Comparison of ENCODE assay signal across 15 cellular contexts in the genomic region with DNA sequence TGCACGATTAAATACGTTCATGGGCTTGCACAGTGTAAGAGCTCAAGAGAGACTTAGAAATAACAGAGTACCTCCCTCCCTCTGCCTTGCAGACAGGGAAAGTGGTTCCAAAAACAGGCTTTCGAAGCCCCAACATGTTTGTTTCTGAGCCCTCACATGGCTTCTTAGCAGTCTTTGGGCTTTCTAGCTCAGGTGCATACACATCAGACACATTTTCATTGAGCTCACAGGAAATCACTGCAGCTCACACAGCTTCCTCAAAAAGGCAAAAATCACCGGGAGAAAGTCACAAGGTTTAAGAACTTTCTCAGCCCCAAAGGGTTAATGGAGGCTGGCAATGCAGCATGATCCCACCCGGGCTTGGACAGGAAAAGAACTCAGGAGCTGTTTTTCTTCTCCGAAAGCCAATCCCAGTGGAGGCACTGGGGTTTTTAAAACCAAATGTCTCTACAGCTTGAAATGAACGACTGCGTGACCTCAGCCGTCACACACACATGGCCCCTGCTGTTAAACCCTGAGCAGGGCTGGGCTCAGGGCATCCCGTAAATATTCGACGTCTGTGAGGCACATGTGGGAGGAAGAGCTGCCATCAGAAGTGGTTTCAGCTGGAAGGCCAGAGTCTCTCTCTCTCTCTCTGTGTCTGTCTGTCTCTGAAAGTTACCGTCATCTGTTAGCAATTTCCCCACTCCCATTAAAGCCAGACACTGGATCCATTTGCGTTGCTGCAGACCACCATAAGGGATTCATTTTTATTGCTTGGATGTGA.
DNase-seq lines count a peak whose midpoint lies in the region; ATAC-seq and TF ChIP-seq lines count a peak whose summit lies in the region.
"Had no signal": no experiment of that assay in that cellular context is flagged by ENCODE, and none has a peak within 500 bp of the region (broad histone marks: within the 10 kb centered on the region; RNA-seq: fewer than 3 reads in every experiment).

No MANE protein-coding gene starts in this region.

- no peaks in the 10 kb centered on the region for H3K27me3 ChIP-seq in RWPE2 (ENCODE audit: insufficient read depth, poor library complexity, severe bottlenecking)
- H3K27me3 ChIP-seq in fibroblast of lung (ENCODE audit: control insufficient read depth, insufficient read depth, low read length): no peaks in the 10 kb centered on the region
- no peaks in the 10 kb centered on the region for H3K27me3 ChIP-seq in osteoblast (ENCODE audit: insufficient read depth, low read length)
- H3K27me3 ChIP-seq: gastrocnemius medialis had no signal

- H4K20me1 ChIP-seq in fibroblast of lung (ENCODE audit: control insufficient read depth, extremely low read depth, insufficient read depth, low read length) (no peaks in the 10 kb centered on the region), osteoblast (ENCODE audit: insufficient read depth, low read length) (no peaks in the 10 kb centered on the region)

- no peak overlapping the region for H3K4me3 ChIP-seq in RWPE2 (ENCODE audit: severe bottlenecking)
- H3K4me3 ChIP-seq in fibroblast of lung (replicated peaks in 1 of 4; ENCODE audit: control extremely low read depth in 1 of 4, insufficient read depth in 1 of 4, low read depth in 3 of 4, low read length in 4 of 4): no peak overlapping the region
- no peak overlapping the region for H3K4me3 ChIP-seq in osteoblast (ENCODE audit: insufficient read depth, low read length)
- H3K4me3 ChIP-seq: gastrocnemius medialis, lung, prostate gland had no signal

- H3K4me1 ChIP-seq in RWPE2 (ENCODE audit: insufficient read depth, poor library complexity, severe bottlenecking) (peaks cover 36% of the 10 kb centered on the region), fibroblast of lung (ENCODE audit: control insufficient read depth, extremely low read depth, insufficient read depth, low read length) (peaks cover 10% of the 10 kb centered on the region), osteoblast (ENCODE audit: insufficient read depth, low read length) (peaks cover 44% of the 10 kb centered on the region)
- H3K4me1 ChIP-seq: prostate gland had no signal

- no peaks in the 10 kb centered on the region for H3K79me2 ChIP-seq in fibroblast of lung (ENCODE audit: control insufficient read depth, insufficient read depth, low read length)
- H3K79me2 ChIP-seq in osteoblast (ENCODE audit: insufficient read depth, low read length): no peaks in the 10 kb centered on the region

- H2AFZ ChIP-seq in fibroblast of lung (ENCODE audit: low read length) (no peak overlapping the region), osteoblast (ENCODE audit: low read length) (peak overlapping the region; percentile 80)

- ATAC-seq in RWPE2 (ENCODE audit: low read depth): no peak
- ATAC-seq: gastrocnemius medialis had no signal

- H3K27ac ChIP-seq in RWPE2 (ENCODE audit: poor library complexity, severe bottlenecking) (peak overlapping the region; percentile 98), fibroblast of lung (ENCODE audit: insufficient read depth, low read length) (no peak overlapping the region), osteoblast (ENCODE audit: low read depth, low read length) (peak overlapping the region; percentile 90)
- H3K27ac ChIP-seq: gastrocnemius medialis, prostate gland had no signal

- TF ChIP-seq CTCF in RWPE2 (IDR thresholded peaks at IDR 0.05; ENCODE audit: poor library complexity, severe bottlenecking) (no peak), fibroblast of lung (conservative IDR thresholded peaks at IDR 0.05 in 1 of 2, IDR thresholded peaks at IDR 0.05 in 1 of 2; ENCODE audit: low read depth in 1 of 2, low read length in 2 of 2) (no peak), osteoblast (IDR thresholded peaks at IDR 0.05; ENCODE audit: extremely low read depth, low read depth, low read length) (no peak)

- H3K9ac ChIP-seq in fibroblast of lung (ENCODE audit: insufficient read depth, low read length): no peak overlapping the region

- H3K9me3 ChIP-seq in RWPE2 (ENCODE audit: severe bottlenecking): no peaks in the 10 kb centered on the region
- H3K9me3 ChIP-seq in fibroblast of lung (ENCODE audit: control insufficient read depth, insufficient read depth, low read depth, low read length): no peaks in the 10 kb centered on the region
- no peaks in the 10 kb centered on the region for H3K9me3 ChIP-seq in osteoblast (ENCODE audit: low read depth, low read length)
- H3K9me3 ChIP-seq: Caco-2, gastrocnemius medialis, prostate gland had no signal

- no peak overlapping the region for H3K4me2 ChIP-seq in fibroblast of lung (ENCODE audit: extremely low read depth, insufficient read depth, low read length)
- peak overlapping the region; percentile 77 for H3K4me2 ChIP-seq in osteoblast (ENCODE audit: insufficient read depth, low read length)

- DNase-seq in EL: peak; percentile 76
- DNase-seq in RWPE2 (ENCODE audit: low spot score): no peak
- DNase-seq in fibroblast of lung (ENCODE audit: low read depth in 2 of 2): peak; percentile 35 to 76
- peak; percentile 49 for DNase-seq in osteoblast (ENCODE audit: insufficient read length, low spot score, missing footprints)
- no peak for DNase-seq in NCI-H774 (lab: John Stamatoyannopoulos, UW)
- DNase-seq in activated CD4-positive, alpha-beta T cell treated with anti-CD3 and anti-CD28 coated beads, Interleukin-2, amount 50 U/mL, for 48 hours: no peak
- DNase-seq in H4 (ENCODE audit: low spot score): no peak
- DNase-seq in activated CD8-positive, alpha-beta memory T cell treated with anti-CD3 and anti-CD28 coated beads, Interleukin-2, amount 50 U/mL, for 48 hours: no peak
- DNase-seq: activated CD4-positive, CD25-positive, alpha-beta regulatory T cell treated with anti-CD3 and anti-CD28 coated beads, Interleukin-2, amount 50 U/mL, for 72 hours; Caco-2; gastrocnemius medialis; NCI-H1436; NCI-H526 had no signal

- H3K36me3 ChIP-seq in RWPE2 (ENCODE audit: low read depth) (no peaks in the 10 kb centered on the region), fibroblast of lung (ENCODE audit: control insufficient read depth, insufficient read depth, low read length) (no peaks in the 10 kb centered on the region), osteoblast (ENCODE audit: insufficient read depth, low read length) (no peaks in the 10 kb centered on the region)
- H3K36me3 ChIP-seq: gastrocnemius medialis, prostate gland had no signal

Comparison
In these comparisons a context has a peak if more than half of its experiments do, and no peak if none do; other contexts are left out.
1. DNase-seq: peak in EL (single experiment), fibroblast of lung (2 of 2) and osteoblast (single experiment); none in RWPE2 (single experiment), NCI-H774 (single experiment), activated CD4-positive, alpha-beta T cell treated with anti-CD3 and anti-CD28 coated beads, Interleukin-2, amount 50 U/mL, for 48 hours (0 of 2), H4 (single experiment) and activated CD8-positive, alpha-beta memory T cell treated with anti-CD3 and anti-CD28 coated beads, Interleukin-2, amount 50 U/mL, for 48 hours (single experiment).